ENCODE assay signal across 12 cellular contexts in the genomic region with DNA sequence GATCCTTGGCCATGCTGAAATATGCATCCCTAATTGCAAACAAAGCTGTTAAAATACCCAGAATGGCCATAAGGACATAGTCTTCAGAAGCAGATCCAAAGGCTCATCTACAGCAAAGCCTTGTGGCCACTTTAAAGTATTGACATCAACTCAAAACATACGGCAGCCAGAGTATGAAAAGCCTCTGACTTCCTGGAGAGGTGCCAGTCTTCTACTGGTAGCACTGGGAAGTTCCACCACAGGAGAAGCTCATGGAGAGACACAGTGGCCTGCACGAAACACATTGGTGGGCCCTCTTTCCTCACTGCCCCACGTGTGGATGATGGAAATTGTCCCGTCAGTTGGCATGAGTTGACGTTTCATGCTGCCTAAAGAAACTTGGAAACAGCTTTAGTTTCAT.
DNase-seq lines count a peak whose midpoint lies in the region; ATAC-seq, FAIRE-seq and TF ChIP-seq lines count a peak whose summit lies in the region.
"Had no signal": no experiment of that assay in that cellular context is flagged by ENCODE, and none has a peak within 500 bp of the region (broad histone marks: within the 10 kb centered on the region; RNA-seq: fewer than 3 reads in every experiment).

No MANE protein-coding gene starts in this region.

- H3K36me3 Mint-ChIP-seq in WTC11: 0 out of 2 replicates have a peak, but pooled peaks cover 5% of the 10 kb centered on the region
- no peaks in the 10 kb centered on the region for H3K36me3 Mint-ChIP-seq in T-helper 2 cell treated with Interferon-gamma antibody and Interleukin-4, amounts not matched to agents 5 μg/mL and 100 μg/mL, for 36 hours (ENCODE audit: low read depth)
- H3K36me3 Mint-ChIP-seq: CD8-positive, alpha-beta T cell had no signal

- H3K4me3 Mint-ChIP-seq in WTC11: no peak overlapping the region
- no peak overlapping the region for H3K4me3 Mint-ChIP-seq in T-helper 2 cell treated with Interferon-gamma antibody and Interleukin-4, amounts not matched to agents 5 μg/mL and 100 μg/mL, for 36 hours
- H3K4me3 Mint-ChIP-seq: CD8-positive, alpha-beta T cell had no signal

- H3K4me1 Mint-ChIP-seq in WTC11: peaks cover 34% of the 10 kb centered on the region
- H3K4me1 Mint-ChIP-seq in T-helper 2 cell treated with Interferon-gamma antibody and Interleukin-4, amounts not matched to agents 5 μg/mL and 100 μg/mL, for 36 hours (ENCODE audit: low read depth): no peaks in the 10 kb centered on the region

- H3K4me3 ChIP-seq in lower lobe of right lung: no peak overlapping the region
- no peak overlapping the region for H3K4me3 ChIP-seq in adrenal gland
- no peak overlapping the region for H3K4me3 ChIP-seq in spleen
- H3K4me3 ChIP-seq: lung had no signal

- WGBS in adrenal gland, 4 donors: 75 to 79% (median 75%) methylated on average over 5 of the region's 5 CpGs
- WGBS in spleen, 5 donors: 57 to 76% (median 68%) methylated on average over 5 of the region's 5 CpGs

- no peaks in the 10 kb centered on the region for H3K9me3 ChIP-seq in lower lobe of right lung
- H3K9me3 ChIP-seq in adrenal gland (replicated peaks in 1 of 3): no peaks in the 10 kb centered on the region
- no peaks in the 10 kb centered on the region for H3K9me3 ChIP-seq in spleen

- CTCF ChIA-PET in WTC11 (lab: Charles Lee): interaction anchor here (0.9 to 1.5 kb wide), 2 partner anchors 23 to 409 kb away, joined by 3 to 4 read pairs; no protein-coding TSS in a partner anchor

- peaks cover 5% of the 10 kb centered on the region for H3K9me3 Mint-ChIP-seq in WTC11
- H3K9me3 Mint-ChIP-seq in T-helper 2 cell treated with Interferon-gamma antibody and Interleukin-4, amounts not matched to agents 5 μg/mL and 100 μg/mL, for 36 hours: no peaks in the 10 kb centered on the region
- H3K9me3 Mint-ChIP-seq: CD8-positive, alpha-beta T cell had no signal

- intact Hi-C loops in lower lobe of right lung (cut with DNase I): no loop called here
- intact Hi-C loops in adrenal gland (cut with DNase I): no loop called here
- intact Hi-C loops in spleen (cut with DNase I; ENCODE audit: low total_unique reads): no loop called here

- TF ChIP-seq POLR2A in adrenal gland (IDR thresholded peaks at IDR 0.05) (no peak), spleen (IDR thresholded peaks at IDR 0.05) (no peak)

- TF ChIP-seq CTCF in WTC11 (IDR thresholded peaks at IDR 0.05): no peak
- TF ChIP-seq CTCF in lower lobe of right lung (IDR thresholded peaks at IDR 0.05): peak; percentile 11
- TF ChIP-seq CTCF in adrenal gland (IDR thresholded peaks at IDR 0.05): no peak
- TF ChIP-seq CTCF in spleen (IDR thresholded peaks at IDR 0.05 in 8 of 11, conservative IDR thresholded peaks at IDR 0.05 in 3 of 11): no peak

- DNase-seq in COLO829 (ENCODE audit: low spot score) (peak; percentile 26), HT1080 (ENCODE audit: low read depth) (peak; percentile 42), WTC11 (ENCODE audit: low spot score) (no peak), lower lobe of right lung (no peak), adrenal gland (no peak), urothelium cell line (ENCODE audit: low spot score) (no peak), spleen (no peak)
- DNase-seq in T-helper 2 cell treated with Interferon-gamma antibody and Interleukin-4, amounts not matched to agents 5 μg/mL and 100 μg/mL, for 36 hours (ENCODE audit: low spot score): no peak
- DNase-seq: CD8-positive, alpha-beta T cell; NCI-H1417 treated with DMSO at 0.1 percent for 48 hours had no signal

- POLR2A ChIA-PET in WTC11 (lab: Charles Lee): no interaction called here

- H3K36me3 ChIP-seq in lower lobe of right lung (no peaks in the 10 kb centered on the region), adrenal gland (replicated peaks in 1 of 2) (no peaks in the 10 kb centered on the region), spleen (no peaks in the 10 kb centered on the region)

- ATAC-seq in WTC11 (peak; percentile 61), lower lobe of right lung (no peak)
- ATAC-seq: CD8-positive, alpha-beta T cell had no signal

- H3K27ac Mint-ChIP-seq in WTC11: no peak overlapping the region
- no peak overlapping the region for H3K27ac Mint-ChIP-seq in T-helper 2 cell treated with Interferon-gamma antibody and Interleukin-4, amounts not matched to agents 5 μg/mL and 100 μg/mL, for 36 hours
- H3K27ac Mint-ChIP-seq: CD8-positive, alpha-beta T cell had no signal

- H3K27me3 Mint-ChIP-seq in WTC11 (ENCODE audit: low read depth): no peaks in the 10 kb centered on the region; the same call in none of the 2 replicates
- no peaks in the 10 kb centered on the region for H3K27me3 Mint-ChIP-seq in T-helper 2 cell treated with Interferon-gamma antibody and Interleukin-4, amounts not matched to agents 5 μg/mL and 100 μg/mL, for 36 hours (ENCODE audit: low read depth)

- H3K27me3 ChIP-seq in lower lobe of right lung (ENCODE audit: low read depth) (no peaks in the 10 kb centered on the region), adrenal gland (no peaks in the 10 kb centered on the region), spleen (replicated peaks in 1 of 7) (no peaks in the 10 kb centered on the region)

- H3K4me1 ChIP-seq in lower lobe of right lung (peaks cover 9% of the 10 kb centered on the region), adrenal gland (replicated peaks in 1 of 2) (no peaks in the 10 kb centered on the region), spleen (no peaks in the 10 kb centered on the region)
- H3K4me1 ChIP-seq: parathyroid adenoma had no signal

- FAIRE-seq in urothelium cell line (lab: Jason Lieb, UNC): no peak

- no peak overlapping the region for H3K27ac ChIP-seq in lower lobe of right lung
- H3K27ac ChIP-seq in adrenal gland: no peak overlapping the region
- H3K27ac ChIP-seq in spleen: no peak overlapping the region
- H3K27ac ChIP-seq: parathyroid adenoma had no signal

TF ChIP-seq in WTC11, 78 proteins besides CTCF, POLR2A, EP300 and RAD21 (continues in another document):
- TF ChIP-seq HMGA2 (CRISPR knock-in tag; IDR thresholded peaks at IDR 0.05) (no peak), FOXP1 (CRISPR knock-in tag; IDR thresholded peaks at IDR 0.05; ENCODE audit: borderline replicate concordance) (no peak), SP1 (CRISPR knock-in tag; conservative IDR thresholded peaks at IDR 0.05) (no peak), MXD4 (CRISPR knock-in tag; IDR thresholded peaks at IDR 0.05; ENCODE audit: borderline replicate concordance) (no peak), ELF4 (CRISPR knock-in tag; IDR thresholded peaks at IDR 0.05; ENCODE audit: low read depth) (no peak), ZNF219 (CRISPR knock-in tag; IDR thresholded peaks at IDR 0.05; ENCODE audit: borderline replicate concordance) (no peak), MYBL2 (CRISPR knock-in tag; IDR thresholded peaks at IDR 0.05) (no peak), ATF1 (CRISPR knock-in tag; IDR thresholded peaks at IDR 0.05) (no peak), ESRRA (CRISPR knock-in tag; IDR thresholded peaks at IDR 0.05; ENCODE audit: borderline replicate concordance) (no peak), NFYB (CRISPR knock-in tag; conservative IDR thresholded peaks at IDR 0.05; ENCODE audit: low read depth) (no peak), ZNF671 (CRISPR knock-in tag; IDR thresholded peaks at IDR 0.05) (no peak), ZNF232 (CRISPR knock-in tag; IDR thresholded peaks at IDR 0.05) (no peak), TEAD1 (CRISPR knock-in tag; IDR thresholded peaks at IDR 0.05) (no peak)
- TF ChIP-seq, protein P1, sequence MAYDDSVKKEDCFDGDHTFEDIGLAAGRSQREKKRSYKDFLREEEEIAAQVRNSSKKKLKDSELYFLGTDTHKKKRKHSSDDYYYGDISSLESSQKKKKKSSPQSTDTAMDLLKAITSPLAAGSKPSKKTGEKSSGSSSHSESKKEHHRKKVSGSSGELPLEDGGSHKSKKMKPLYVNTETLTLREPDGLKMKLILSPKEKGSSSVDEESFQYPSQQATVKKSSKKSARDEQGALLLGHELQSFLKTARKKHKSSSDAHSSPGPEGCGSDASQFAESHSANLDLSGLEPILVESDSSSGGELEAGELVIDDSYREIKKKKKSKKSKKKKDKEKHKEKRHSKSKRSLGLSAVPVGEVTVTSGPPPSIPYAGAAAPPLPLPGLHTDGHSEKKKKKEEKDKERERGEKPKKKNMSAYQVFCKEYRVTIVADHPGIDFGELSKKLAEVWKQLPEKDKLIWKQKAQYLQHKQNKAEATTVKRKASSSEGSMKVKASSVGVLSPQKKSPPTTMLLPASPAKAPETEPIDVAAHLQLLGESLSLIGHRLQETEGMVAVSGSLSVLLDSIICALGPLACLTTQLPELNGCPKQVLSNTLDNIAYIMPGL (CRISPR knock-in tag; IDR thresholded peaks at IDR 0.05): no peak
- TF ChIP-seq, protein P2, sequence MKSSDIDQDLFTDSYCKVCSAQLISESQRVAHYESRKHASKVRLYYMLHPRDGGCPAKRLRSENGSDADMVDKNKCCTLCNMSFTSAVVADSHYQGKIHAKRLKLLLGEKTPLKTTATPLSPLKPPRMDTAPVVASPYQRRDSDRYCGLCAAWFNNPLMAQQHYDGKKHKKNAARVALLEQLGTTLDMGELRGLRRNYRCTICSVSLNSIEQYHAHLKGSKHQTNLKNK (CRISPR knock-in tag; IDR thresholded peaks at IDR 0.05): no peak
- TF ChIP-seq, protein P3, sequence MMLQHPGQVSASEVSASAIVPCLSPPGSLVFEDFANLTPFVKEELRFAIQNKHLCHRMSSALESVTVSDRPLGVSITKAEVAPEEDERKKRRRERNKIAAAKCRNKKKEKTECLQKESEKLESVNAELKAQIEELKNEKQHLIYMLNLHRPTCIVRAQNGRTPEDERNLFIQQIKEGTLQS (CRISPR knock-in tag; conservative IDR thresholded peaks at IDR 0.05): no peak
- TF ChIP-seq, protein P4, sequence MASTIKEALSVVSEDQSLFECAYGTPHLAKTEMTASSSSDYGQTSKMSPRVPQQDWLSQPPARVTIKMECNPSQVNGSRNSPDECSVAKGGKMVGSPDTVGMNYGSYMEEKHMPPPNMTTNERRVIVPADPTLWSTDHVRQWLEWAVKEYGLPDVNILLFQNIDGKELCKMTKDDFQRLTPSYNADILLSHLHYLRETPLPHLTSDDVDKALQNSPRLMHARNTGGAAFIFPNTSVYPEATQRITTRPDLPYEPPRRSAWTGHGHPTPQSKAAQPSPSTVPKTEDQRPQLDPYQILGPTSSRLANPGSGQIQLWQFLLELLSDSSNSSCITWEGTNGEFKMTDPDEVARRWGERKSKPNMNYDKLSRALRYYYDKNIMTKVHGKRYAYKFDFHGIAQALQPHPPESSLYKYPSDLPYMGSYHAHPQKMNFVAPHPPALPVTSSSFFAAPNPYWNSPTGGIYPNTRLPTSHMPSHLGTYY (CRISPR knock-in tag; IDR thresholded peaks at IDR 0.05): no peak

Comparison
In these comparisons a context has a peak if more than half of its experiments do, and no peak if none do; other contexts are left out.
1. DNase-seq: peak in COLO829 (single experiment) and HT1080 (single experiment); none in WTC11 (single experiment), lower lobe of right lung (single experiment), T-helper 2 cell treated with Interferon-gamma antibody and Interleukin-4, amounts not matched to agents 5 μg/mL and 100 μg/mL, for 36 hours (single experiment), adrenal gland (0 of 7), urothelium cell line (single experiment) and spleen (single experiment).